ENCODE assay signal across 8 cellular contexts in the genomic region with DNA sequence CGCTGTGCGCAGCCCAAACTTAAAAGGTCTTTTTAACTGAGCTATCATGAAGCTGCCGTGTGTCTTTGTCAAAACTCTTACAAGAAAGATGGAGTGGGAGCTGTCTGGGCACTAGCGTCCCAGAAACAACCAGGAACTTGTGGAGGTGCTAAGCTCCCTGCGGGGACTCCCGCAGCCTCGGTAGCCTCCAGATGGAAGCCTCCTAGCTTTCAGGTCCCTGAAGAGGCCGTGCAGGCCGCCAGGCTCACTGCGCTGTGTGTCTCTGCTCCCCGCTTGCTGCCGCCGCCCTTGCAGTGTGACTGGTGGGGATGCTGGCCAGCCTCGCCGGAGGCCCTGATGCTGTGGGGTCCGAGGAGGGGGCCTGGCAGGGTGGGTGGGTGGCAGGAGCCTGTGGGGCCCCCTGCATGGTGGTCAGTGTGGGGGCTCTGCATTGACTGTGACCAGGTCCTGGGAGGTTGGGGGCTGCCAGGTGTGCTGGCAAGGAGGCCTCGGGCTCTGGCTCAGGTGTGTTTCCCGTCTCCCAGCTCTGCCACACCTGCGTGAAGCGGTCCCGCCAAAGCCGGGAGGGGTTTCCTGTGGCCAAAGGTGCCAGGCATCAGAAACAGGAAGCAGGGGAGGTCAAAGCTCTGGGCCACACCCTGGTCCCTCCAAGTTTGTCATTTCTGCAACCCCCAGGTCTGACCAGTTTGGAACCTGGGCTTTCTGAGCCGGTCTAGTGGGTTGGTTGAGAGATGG. TPM values are rescaled to one million over a fixed set of nuclear protein-coding genes. Genes with fewer than 3 reads are reported as not detected.
DNase-seq lines count a peak whose midpoint lies in the region; ATAC-seq and TF ChIP-seq lines count a peak whose summit lies in the region.

No MANE protein-coding gene starts in this region.

- H3K4me3 ChIP-seq in WI38 (ENCODE audit: low read depth, low read length) (peak overlapping the region; percentile 57), retinal pigment epithelial cell (ENCODE audit: low read length) (peak overlapping the region; percentile 66)

- DNase-seq in DMS 273 (lab: John Stamatoyannopoulos, UW; ENCODE audit: unreplicated experiment) (peak; percentile 67), DMS 273 treated with DMSO at 0.1 percent for 48 hours (lab: John Stamatoyannopoulos, UW) (no peak), Right ventricle myocardium inferior (ENCODE audit: missing footprints) (peak; percentile 75), retinal pigment epithelial cell (ENCODE audit: low read depth) (no peak), NCI-H1092 treated with DMSO at 0.1 percent for 48 hours (lab: John Stamatoyannopoulos, UW) (no peak)

- intact Hi-C loops in Right ventricle myocardium inferior (cut with DNase I), result no loop called here

- TF ChIP-seq CTCF in WI38 (IDR thresholded peaks at IDR 0.05; ENCODE audit: low read depth, low read length) (no peak), retinal pigment epithelial cell (conservative IDR thresholded peaks at IDR 0.05; ENCODE audit: low read depth, low read length) (no peak)

- ATAC-seq in Right ventricle myocardium inferior (no peak), GM21390 (IDR thresholded peaks at IDR 0.05; ENCODE audit: unreplicated experiment) (no peak), GM21576 (IDR thresholded peaks at IDR 0.05; ENCODE audit: unreplicated experiment) (no peak)

RNA-seq across cellular contexts. Expression of gene TRABD, which starts 1.2 kb away (rescaled TPM):
- 22.3 TPM for total RNA-seq in Right ventricle myocardium inferior

RNA-seq across cellular contexts. Expression of gene SELENOO, which starts 13.9 kb away (rescaled TPM):
- total RNA-seq in Right ventricle myocardium inferior, result 15.5 TPM

RNA-seq across cellular contexts. Expression of gene PANX2, which starts 16.4 kb away (rescaled TPM):
- 0.43 TPM for total RNA-seq in Right ventricle myocardium inferior

RNA-seq across cellular contexts. Expression of gene TUBGCP6, which starts 57.9 kb away (rescaled TPM):
- 17.5 TPM for total RNA-seq in Right ventricle myocardium inferior

Comparison
In these comparisons a context has a peak if more than half of its experiments do, and no peak if none do; other contexts are left out.
1. DNase-seq: peak in DMS 273 (single experiment) and Right ventricle myocardium inferior (single experiment); none in DMS 273 treated with DMSO at 0.1 percent for 48 hours (single experiment), retinal pigment epithelial cell (single experiment) and NCI-H1092 treated with DMSO at 0.1 percent for 48 hours (single experiment).